ENCODE assay signal across 1 cellular context in genomic region chr10:101131962-101132635, GRCh38.
A peak's percentile ranks its signal among the peaks of the same experiment; 100 is the strongest.
TF ChIP-seq lines count a peak whose summit lies in the region.

No MANE protein-coding gene starts in this region.

TF ChIP-seq in HepG2, 621 proteins besides CTCF, POLR2A, EP300 and RAD21 (continued from another document):
- no peak for TF ChIP-seq AKNA (CRISPR knock-in tag; IDR thresholded peaks at IDR 0.05; ENCODE audit: borderline replicate concordance)
- 0 out of 2 replicates have a peak, but pooled peaks have one; percentile 29 for TF ChIP-seq ZNF205 (CRISPR knock-in tag; IDR thresholded peaks at IDR 0.05)
- TF ChIP-seq REPIN1 (CRISPR knock-in tag; IDR thresholded peaks at IDR 0.05; ENCODE audit: borderline replicate concordance, low read depth): no peak
TF ChIP-seq in HepG2: peak in this region for 2.
